Comparison of ENCODE assay signal across 14 cellular contexts in genomic region chr7:26191974-26192479, GRCh38. TPM values are rescaled to one million over a fixed set of nuclear protein-coding genes. Genes with fewer than 3 reads are reported as not detected.
DNase-seq lines count a peak whose midpoint lies in the region; ATAC-seq and TF ChIP-seq lines count a peak whose summit lies in the region.
"Had no signal": no experiment of that assay in that cellular context is flagged by ENCODE, and none has a peak within 500 bp of the region (broad histone marks: within the 10 kb centered on the region; RNA-seq: fewer than 3 reads in every experiment).

No MANE protein-coding gene starts in this region.

- no peak for TF ChIP-seq CTCF in A673 (conservative IDR thresholded peaks at IDR 0.05; ENCODE audit: low read depth, low read length)
- TF ChIP-seq CTCF in Calu3 (IDR thresholded peaks at IDR 0.05; ENCODE audit: unreplicated experiment) = no peak
- TF ChIP-seq CTCF in WTC11 (IDR thresholded peaks at IDR 0.05) = no peak
- no peak for TF ChIP-seq CTCF in chondrocyte (IDR thresholded peaks at IDR 0.05)

- H3K27me3 Mint-ChIP-seq in Calu3 (ENCODE audit: unreplicated experiment) = no peaks in the 10 kb centered on the region
- no peaks in the 10 kb centered on the region for H3K27me3 Mint-ChIP-seq in WTC11 (ENCODE audit: low read depth)
- H3K27me3 Mint-ChIP-seq in chondrocyte (ENCODE audit: low read depth) = no peaks in the 10 kb centered on the region

- H3K36me3 ChIP-seq in A673 (ENCODE audit: insufficient read depth, low read length, poor library complexity, severe bottlenecking) = peaks cover 92% of the 10 kb centered on the region

- no peak overlapping the region for H3K4me3 ChIP-seq in A673 (ENCODE audit: low read depth, low read length, poor library complexity, severe bottlenecking)

- H3K27me3 ChIP-seq in A673 (replicated peaks; ENCODE audit: insufficient read depth, low read depth, low read length, poor library complexity) = no peaks in the 10 kb centered on the region

- intact Hi-C loops in A673 (cut with micrococcal nuclease; ENCODE audit: unreplicated experiment) = no loop called here
- intact Hi-C loops in Calu3 (cut with micrococcal nuclease; ENCODE audit: unreplicated experiment) = no loop called here

- TSS peak; percentile 79 for BruUV-seq in A673 (replicated peaks; lab: Mats Ljungman, UMichigan)
- TSS peak; percentile 5 for BruUV-seq in Calu3 (replicated peaks; lab: Mats Ljungman, UMichigan)

- H3K4me3 Mint-ChIP-seq in Calu3 (ENCODE audit: low read depth, unreplicated experiment) = peak overlapping the region; percentile 96
- H3K4me3 Mint-ChIP-seq in WTC11 = no peak overlapping the region
- H3K4me3 Mint-ChIP-seq in chondrocyte (ENCODE audit: unreplicated experiment) = no peak overlapping the region

- H3K9me3 Mint-ChIP-seq in Calu3 (ENCODE audit: low read depth, unreplicated experiment) (no peaks in the 10 kb centered on the region), WTC11 (no peaks in the 10 kb centered on the region), chondrocyte (ENCODE audit: low read depth) (no peaks in the 10 kb centered on the region)

- POLR2A ChIA-PET in A673 (lab: Charles Lee; ENCODE audit: low non-redundant PET) = interaction anchor here (0.7 to 1.3 kb wide), 2 partner anchors 101 to 151 kb away, joined by 3 to 5 read pairs; no protein-coding TSS in a partner anchor
- POLR2A ChIA-PET in WTC11 (lab: Charles Lee) = interaction anchor here (0.8 to 2.3 kb wide), 4 partner anchors 8 to 37 kb away, joined by 3 to 9 read pairs (median 5); partner anchors contain the start of genes CBX3 and HNRNPA2B1

- H3K27ac Mint-ChIP-seq in Calu3 (ENCODE audit: unreplicated experiment) (peak overlapping the region; percentile 81), WTC11 (peak overlapping the region; percentile 89), chondrocyte (ENCODE audit: unreplicated experiment) (no peak overlapping the region)

- no peaks in the 10 kb centered on the region for H3K9me3 ChIP-seq in A673 (ENCODE audit: low read depth, low read length, poor library complexity, severe bottlenecking)

- peaks cover 44% of the 10 kb centered on the region for H3K4me1 ChIP-seq in A673 (ENCODE audit: insufficient read depth, low read length, poor library complexity, severe bottlenecking)

- ATAC-seq in WTC11 (no peak), HG03139 (IDR thresholded peaks at IDR 0.05; ENCODE audit: unreplicated experiment) (no peak)

- CTCF ChIA-PET in A673 (lab: Charles Lee) (no interaction called here), Calu3 (lab: Charles Lee) (interaction anchor here (0.8 to 1.4 kb wide), 3 partner anchors 37 to 173 kb away, joined by 3 to 6 read pairs (median 3); no protein-coding TSS in a partner anchor), WTC11 (lab: Charles Lee) (interaction anchor here (0.6 to 1.3 kb wide), 2 partner anchors 93 to 112 kb away, joined by 3 to 4 read pairs; no protein-coding TSS in a partner anchor)

- DNase-seq in A673 (ENCODE audit: low spot score) (no peak), Calu3 (no peak), WTC11 (ENCODE audit: low spot score) (no peak), erythroblast (lab: John Stamatoyannopoulos, UW) (no peak), germinal center (ENCODE audit: low spot score) (no peak), chondrocyte (ENCODE audit: low spot score) (no peak), NCI-H2196 (lab: John Stamatoyannopoulos, UW; ENCODE audit: unreplicated experiment) (no peak)
- DNase-seq: activated CD4-positive, CD25-positive, alpha-beta regulatory T cell treated with anti-CD3 and anti-CD28 coated beads, Interleukin-2, amount 50 U/mL, for 72 hours; C1 segment of cervical spinal cord; GDM1; NCI-H2029 treated with DMSO at 0.1 percent for 48 hours; NCI-H82; stimulated activated CD4-positive, alpha-beta T cell treated with anti-CD3 and anti-CD28 coated beads, Interleukin-4, amount 100 ng/mL, for 24 hours had no signal

- H3K4me1 Mint-ChIP-seq in Calu3 (ENCODE audit: low read depth, unreplicated experiment) = peaks cover 80% of the 10 kb centered on the region
- H3K4me1 Mint-ChIP-seq in WTC11 = peaks cover 73% of the 10 kb centered on the region
- H3K4me1 Mint-ChIP-seq in chondrocyte (ENCODE audit: low read depth) = peaks cover 59% of the 10 kb centered on the region

- H3K27ac ChIP-seq in A673 (ENCODE audit: low read depth, low read length, poor library complexity, severe bottlenecking) = no peak overlapping the region

- peaks cover 100% of the 10 kb centered on the region for H3K36me3 Mint-ChIP-seq in Calu3 (ENCODE audit: insufficient read depth, unreplicated experiment)
- H3K36me3 Mint-ChIP-seq in WTC11 = peaks cover 77% of the 10 kb centered on the region
- peaks cover 77% of the 10 kb centered on the region for H3K36me3 Mint-ChIP-seq in chondrocyte (ENCODE audit: low read depth)

- TF ChIP-seq POLR2A in erythroblast (IDR thresholded peaks at IDR 0.05; ENCODE audit: low read length) = peak; percentile 29

TF ChIP-seq in WTC11, 78 proteins besides CTCF, POLR2A, EP300 and RAD21:
- no peak for TF ChIP-seq ZMAT4 (CRISPR knock-in tag; IDR thresholded peaks at IDR 0.05)
- no peak for TF ChIP-seq ZNF317 (CRISPR knock-in tag; IDR thresholded peaks at IDR 0.05; ENCODE audit: borderline replicate concordance, low read depth)
- TF ChIP-seq KAT7 (CRISPR knock-in tag; IDR thresholded peaks at IDR 0.05; ENCODE audit: borderline replicate concordance) = no peak

RNA-seq across cellular contexts. Expression of gene HNRNPA2B1, which starts 8.5 kb away (rescaled TPM):
- 1,150 and 1,229 TPM in 2 replicates for total RNA-seq in A673 (2021)
- 880 and 924 TPM in 2 replicates for total RNA-seq in Calu3 (2022)
- total RNA-seq in WTC11 (2021) = 1,081 to 1,101 TPM (median 1,097 TPM) in 3 replicates
- 311 to 604 TPM (median 313 TPM) in 3 replicates for total RNA-seq in chondrocyte

RNA-seq across cellular contexts. Expression of gene CBX3, which starts 9.5 kb away (rescaled TPM):
- total RNA-seq in A673 (2021) = 228 TPM in 2 replicates
- 390 and 417 TPM in 2 replicates for total RNA-seq in Calu3 (2022)
- 204 to 232 TPM (median 213 TPM) in 3 replicates for total RNA-seq in WTC11 (2021)
- 98.7 to 132 TPM (median 102 TPM) in 3 replicates for total RNA-seq in chondrocyte

RNA-seq across cellular contexts. Expression of gene NFE2L3, which starts 40.0 kb away (rescaled TPM):
- total RNA-seq in A673 (2021) (8.5 and 8.6 TPM in 2 replicates), Calu3 (2022) (74.3 and 108 TPM in 2 replicates), WTC11 (2021) (66.8 to 68.6 TPM (median 68.5 TPM) in 3 replicates), chondrocyte (0.17 to 0.79 TPM (median 0.52 TPM) in 3 replicates)
